In the genomic region with DNA sequence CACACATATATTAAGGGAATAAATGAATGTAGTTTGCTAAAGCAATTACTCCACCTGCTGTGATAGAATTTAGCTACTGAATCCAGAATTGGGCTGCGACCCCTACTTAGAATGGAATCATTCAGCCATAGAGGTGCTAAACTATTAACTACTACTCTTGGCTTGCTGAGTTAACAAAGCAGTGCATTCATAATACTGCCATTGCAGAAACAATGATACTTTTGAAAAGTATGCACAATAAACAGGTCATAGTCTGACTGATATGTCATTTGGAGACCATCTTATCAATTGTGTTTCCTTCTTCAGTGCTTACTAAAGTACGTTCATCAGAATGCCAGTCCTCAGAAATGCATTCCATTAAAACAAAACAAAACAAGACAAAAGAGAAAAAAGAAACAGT, we compare ENCODE assay signal across 31 cellular contexts.
"Had no signal": no experiment of that assay in that cellular context is flagged by ENCODE, and none has a peak within 500 bp of the region (broad histone marks: within the 10 kb centered on the region; RNA-seq: fewer than 3 reads in every experiment).

No MANE protein-coding gene starts in this region.

- DNase-seq: activated B cell treated with CpG ODN at 0.5 μM for 24 hours; activated CD4-positive, alpha-beta T cell treated with anti-CD3 and anti-CD28 coated beads for 48 hours; activated CD4-positive, alpha-beta T cell treated with anti-CD3 and anti-CD28 coated beads, Interleukin-2, amount 50 U/mL, for 1 hour; activated CD4-positive, alpha-beta T cell treated with anti-CD3 and anti-CD28 coated beads, Interleukin-2, amount 50 U/mL, for 48 hours; activated CD8-positive, alpha-beta memory T cell treated with anti-CD3 and anti-CD28 coated beads for 24 hours; activated CD8-positive, alpha-beta T cell treated with anti-CD3 and anti-CD28 coated beads for 36 hours; activated effector memory CD4-positive, alpha-beta T cell treated with Interleukin-2 at 50 U/mL for 16 hours; activated gamma-delta T cell treated with Interleukin-2 at 50 U/mL for 16 hours; activated naive CD4-positive, alpha-beta T cell treated with anti-CD3 and anti-CD28 coated beads, Interleukin-2, amount 50 U/mL, for 16 hours; activated naive CD4-positive, alpha-beta T cell treated with Interleukin-2 at 50 U/mL for 16 hours; activated T-cell treated with anti-CD3 and anti-CD28 coated beads, Interleukin-2, amount 50 U/mL, for 4 hours; amygdala; aorta; body of pancreas; caudate nucleus; cortex of kidney; dermis blood vessel endothelial cell; effector CD4-positive, alpha-beta T cell; effector memory CD8-positive, alpha-beta T cell; erythroblast; foreskin melanocyte; T-helper 1 cell; T-helper 17 cell; T1000; WERI-Rb-1 had no signal

- H3K4me1 Mint-ChIP-seq: activated B cell treated with CpG ODN at 0.5 μM for 24 hours; activated T-helper 17 cell treated with anti-CD3 and anti-CD28 coated beads, Interleukin-2, amount 50 U/mL, for 72 hours; T-helper 17 cell had no signal

- H3K36me3 Mint-ChIP-seq: activated naive CD8-positive, alpha-beta T cell had no signal

- H3K27ac Mint-ChIP-seq: activated B cell treated with CpG ODN at 0.5 μM for 24 hours; activated CD8-positive, alpha-beta T cell treated with anti-CD3 and anti-CD28 coated beads for 36 hours; activated naive CD8-positive, alpha-beta T cell; activated T-helper 17 cell treated with anti-CD3 and anti-CD28 coated beads, Interleukin-2, amount 50 U/mL, for 72 hours; effector memory CD8-positive, alpha-beta T cell; T-helper 17 cell; T-helper 2 cell treated with Interferon-gamma antibody and Interleukin-4, amounts not matched to agents 5 μg/mL and 100 μg/mL, for 36 hours had no signal

- H3K9me3 ChIP-seq: body of pancreas, esophagus muscularis mucosa, gastroesophageal sphincter had no signal

- H3K27me3 ChIP-seq: body of pancreas, esophagus muscularis mucosa, gastroesophageal sphincter had no signal

- H3K27me3 Mint-ChIP-seq: activated CD8-positive, alpha-beta T cell treated with anti-CD3 and anti-CD28 coated beads for 36 hours; activated naive CD8-positive, alpha-beta T cell had no signal

- FAIRE-seq: colon had no signal

- H3K4me3 Mint-ChIP-seq: activated B cell treated with CpG ODN at 0.5 μM for 24 hours; activated CD8-positive, alpha-beta T cell treated with anti-CD3 and anti-CD28 coated beads for 36 hours; activated naive CD8-positive, alpha-beta T cell; activated T-cell treated with anti-CD3 and anti-CD28 coated beads, Interleukin-2, amount 50 U/mL, for 4 hours; activated T-helper 17 cell treated with anti-CD3 and anti-CD28 coated beads, Interleukin-2, amount 50 U/mL, for 72 hours; effector memory CD8-positive, alpha-beta T cell; T-helper 17 cell; T-helper 2 cell treated with Interferon-gamma antibody and Interleukin-4, amounts not matched to agents 5 μg/mL and 100 μg/mL, for 36 hours had no signal

- H3K9me3 Mint-ChIP-seq: activated CD8-positive, alpha-beta T cell treated with anti-CD3 and anti-CD28 coated beads for 36 hours; activated T-helper 17 cell treated with anti-CD3 and anti-CD28 coated beads, Interleukin-2, amount 50 U/mL, for 72 hours; T-helper 2 cell treated with Interferon-gamma antibody and Interleukin-4, amounts not matched to agents 5 μg/mL and 100 μg/mL, for 36 hours had no signal

- H3K27ac ChIP-seq: body of pancreas, esophagus muscularis mucosa, gastroesophageal sphincter, WERI-Rb-1 had no signal

- H3K36me3 ChIP-seq: esophagus muscularis mucosa, gastroesophageal sphincter, WERI-Rb-1 had no signal

- H3K4me3 ChIP-seq: body of pancreas, esophagus muscularis mucosa, gastroesophageal sphincter had no signal
